12 cellular contexts compared by ENCODE assay signal in genomic region chr19:18366027-18366435, GRCh38. TPM values are rescaled to one million over a fixed set of nuclear protein-coding genes. Genes with fewer than 3 reads are reported as not detected.
DNase-seq lines count a peak whose midpoint lies in the region; ATAC-seq and TF ChIP-seq lines count a peak whose summit lies in the region.
"Had no signal": no experiment of that assay in that cellular context is flagged by ENCODE, and none has a peak within 500 bp of the region (broad histone marks: within the 10 kb centered on the region; RNA-seq: fewer than 3 reads in every experiment).

No MANE protein-coding gene starts in this region.

- no peaks in the 10 kb centered on the region for H3K36me3 ChIP-seq in brain microvascular endothelial cell (replicated peaks)
- peaks cover 25 to 36% of the 10 kb centered on the region in 2 experiments for H3K36me3 ChIP-seq in mesenchymal stem cell (ENCODE audit: control insufficient read depth in 1 of 2, insufficient read depth in 2 of 2, low read depth in 1 of 2, low read length in 2 of 2)
- H3K36me3 ChIP-seq in MM.1S (replicated peaks; ENCODE audit: insufficient read depth, low read length): no peaks in the 10 kb centered on the region

- H2AFZ ChIP-seq in mesenchymal stem cell (ENCODE audit: low read depth, low read length): no peak overlapping the region
- H2AFZ ChIP-seq in MM.1S (ENCODE audit: low read length): no peak overlapping the region

- no peak for TF ChIP-seq CTCF in 22Rv1 (IDR thresholded peaks at IDR 0.05)
- no peak for TF ChIP-seq CTCF in brain microvascular endothelial cell (IDR thresholded peaks at IDR 0.05; ENCODE audit: low read depth, low read length, missing control alignments)
- TF ChIP-seq CTCF in MM.1S (IDR thresholded peaks at IDR 0.05; ENCODE audit: low read length): no peak

- peak overlapping the region; percentile 74 for H4K8ac ChIP-seq in mesenchymal stem cell (ENCODE audit: low read length)

- H3F3A ChIP-seq in MM.1S (ENCODE audit: insufficient read depth, low read length): no peaks in the 10 kb centered on the region

- no peak overlapping the region for H3K4me3 ChIP-seq in brain microvascular endothelial cell (ENCODE audit: low read depth, low read length)
- H3K4me3 ChIP-seq in mesenchymal stem cell (ENCODE audit: insufficient read depth in 1 of 2, low read depth in 1 of 2, low read length in 2 of 2): no peak overlapping the region
- no peak overlapping the region for H3K4me3 ChIP-seq in MM.1S (ENCODE audit: low read length)
- H3K4me3 ChIP-seq: gastroesophageal sphincter had no signal

- DNase-seq in HT1080 (ENCODE audit: low read depth) (peak; percentile 76), brain microvascular endothelial cell (no peak), mesenchymal stem cell (no peak), MM.1S (no peak)
- no peak for DNase-seq in effector CD8-positive, alpha-beta T cell (lab: John Stamatoyannopoulos, UW)
- DNase-seq: NCI-H2171 had no signal

- peaks cover 24% of the 10 kb centered on the region for H3K4me1 ChIP-seq in mesenchymal stem cell (ENCODE audit: control insufficient read depth, insufficient read depth, low read depth, low read length)
- H3K4me1 ChIP-seq in MM.1S (ENCODE audit: low read length): no peaks in the 10 kb centered on the region

- H2BK12ac ChIP-seq in mesenchymal stem cell (ENCODE audit: low read length in 2 of 2): peak overlapping the region; percentile 73 to 99

- no peaks in the 10 kb centered on the region for H3K9me2 ChIP-seq in MM.1S (replicated peaks; ENCODE audit: insufficient read depth, low read length)

- 100% methylated on average over 1 of the region's 2 CpGs for WGBS in mesenchymal stem cell

- in situ Hi-C loops in brain microvascular endothelial cell (cut with HindIII; ENCODE audit: low pct_ligation_motif_present, low sequenced_read_pairs): no loop called here

- H3K9ac ChIP-seq in mesenchymal stem cell (ENCODE audit: low read length) (peak overlapping the region; percentile 88), MM.1S (ENCODE audit: low read length) (no peak overlapping the region)

- peak overlapping the region; percentile 94 for H2AK5ac ChIP-seq in mesenchymal stem cell (ENCODE audit: low read length, severe bottlenecking)

- H3K27ac ChIP-seq in 22Rv1 (peak overlapping the region; percentile 80), brain microvascular endothelial cell (peak overlapping the region; percentile 98), mesenchymal stem cell (ENCODE audit: low read length, poor library complexity, severe bottlenecking) (peak overlapping the region; percentile 100), MM.1S (ENCODE audit: low read length) (no peak overlapping the region)

- no peak overlapping the region for H3K23ac ChIP-seq in mesenchymal stem cell (ENCODE audit: low read length in 2 of 2)

- H4K91ac ChIP-seq in mesenchymal stem cell (ENCODE audit: low read length): peak overlapping the region; percentile 31

- H2BK120ac ChIP-seq in mesenchymal stem cell (ENCODE audit: low read depth, low read length): peak overlapping the region; percentile 95

- H3K27me3 ChIP-seq in brain microvascular endothelial cell (replicated peaks): no peaks in the 10 kb centered on the region
- H3K27me3 ChIP-seq in mesenchymal stem cell (ENCODE audit: control insufficient read depth in 1 of 2, insufficient read depth in 1 of 2, low read length in 2 of 2): no peaks in the 10 kb centered on the region
- no peaks in the 10 kb centered on the region for H3K27me3 ChIP-seq in MM.1S (replicated peaks; ENCODE audit: insufficient read depth, low read length)
- H3K27me3 ChIP-seq: gastroesophageal sphincter had no signal

- no peaks in the 10 kb centered on the region for H3K9me3 ChIP-seq in mesenchymal stem cell (ENCODE audit: control insufficient read depth, low read length)
- H3K9me3 ChIP-seq in MM.1S (replicated peaks; ENCODE audit: insufficient read depth, low read length): no peaks in the 10 kb centered on the region
- H3K9me3 ChIP-seq: gastroesophageal sphincter had no signal

- no peaks in the 10 kb centered on the region for H4K20me1 ChIP-seq in MM.1S (ENCODE audit: insufficient read depth, low read length)

- H3K18ac ChIP-seq in mesenchymal stem cell (ENCODE audit: low read depth in 1 of 2, low read length in 2 of 2): peak overlapping the region; percentile 91 to 97

- H3K4ac ChIP-seq in mesenchymal stem cell (ENCODE audit: low read depth in 1 of 2, low read length in 2 of 2): peak overlapping the region; percentile 69 to 99

- H2BK15ac ChIP-seq in mesenchymal stem cell (ENCODE audit: low read depth, poor library complexity, severe bottlenecking): peak overlapping the region; percentile 1

- peaks cover 12% of the 10 kb centered on the region for H3K79me1 ChIP-seq in mesenchymal stem cell (replicated peaks; ENCODE audit: low read length, poor library complexity, severe bottlenecking)

- ATAC-seq in GM19035 (IDR thresholded peaks at IDR 0.05; ENCODE audit: unreplicated experiment): no peak
- no peak for ATAC-seq in HG03045 (IDR thresholded peaks at IDR 0.05; ENCODE audit: unreplicated experiment)
- ATAC-seq: gastroesophageal sphincter had no signal

- H3K79me2 ChIP-seq in MM.1S (ENCODE audit: low read length): no peaks in the 10 kb centered on the region

- H3K14ac ChIP-seq in mesenchymal stem cell (ENCODE audit: low read length in 2 of 2): peak overlapping the region in 1 of 2 experiments; percentile 4

- peak overlapping the region; percentile 93 for H2BK5ac ChIP-seq in mesenchymal stem cell (ENCODE audit: low read depth, low read length, poor library complexity, severe bottlenecking)

- no peak overlapping the region for H3K4me2 ChIP-seq in mesenchymal stem cell (ENCODE audit: low read length, poor library complexity, severe bottlenecking)
- no peak overlapping the region for H3K4me2 ChIP-seq in MM.1S (ENCODE audit: low read depth, low read length)

RNA-seq across cellular contexts. Expression of gene GDF15, which starts 19.9 kb away (rescaled TPM):
- total RNA-seq in HT1080 (2014; rRNA removed; shearing (Covaris generic)): 97.3 and 120 TPM in 2 replicates
- polyA plus RNA-seq in HT1080 (2015; cell fraction: cytosol; rRNA removed): 870 and 872 TPM in 2 replicates
- polyA plus RNA-seq in HT1080 (2015; cell fraction: nucleus; rRNA removed): 1,277 and 1,293 TPM in 2 replicates
- 355 TPM for polyA plus RNA-seq in mesenchymal stem cell (2013, experiment 1 of 2)
- polyA plus RNA-seq in mesenchymal stem cell (2013, experiment 2 of 2): 348 TPM
- total RNA-seq: B cell had no signal
- polyA plus RNA-seq: neural cell had no signal

RNA-seq across cellular contexts. Expression of gene PGPEP1, which starts 25.6 kb away (rescaled TPM):
- total RNA-seq in HT1080 (2014; rRNA removed; shearing (Covaris generic)): 9.1 and 20.9 TPM in 2 replicates
- 8.5 and 9.1 TPM in 2 replicates for polyA plus RNA-seq in HT1080 (2015; cell fraction: cytosol; rRNA removed)
- 19.4 and 21.4 TPM in 2 replicates for polyA plus RNA-seq in HT1080 (2015; cell fraction: nucleus; rRNA removed)
- 69.3 TPM for polyA plus RNA-seq in mesenchymal stem cell (2013, experiment 1 of 2)
- polyA plus RNA-seq in mesenchymal stem cell (2013, experiment 2 of 2): 64.4 TPM

RNA-seq across cellular contexts. Expression of gene LRRC25, which starts 31.4 kb away (rescaled TPM):
- total RNA-seq in HT1080 (2014; rRNA removed; shearing (Covaris generic)): not detected in 2 replicates
- not detected in 2 replicates for polyA plus RNA-seq in HT1080 (2015; cell fraction: cytosol; rRNA removed)
- polyA plus RNA-seq in HT1080 (2015; cell fraction: nucleus; rRNA removed): 0.08 TPM in 1 of 2 replicates, not detected in the other
- polyA plus RNA-seq in mesenchymal stem cell (2013, experiment 1 of 2): 1.0 TPM
- 1.1 TPM for polyA plus RNA-seq in mesenchymal stem cell (2013, experiment 2 of 2)
- polyA plus RNA-seq: neural cell had no signal

RNA-seq across cellular contexts. Expression of gene LSM4, which starts 43.2 kb away (rescaled TPM):
- total RNA-seq in HT1080 (2014; rRNA removed; shearing (Covaris generic)): 456 and 535 TPM in 2 replicates
- 296 and 419 TPM in 2 replicates for polyA plus RNA-seq in HT1080 (2015; cell fraction: cytosol; rRNA removed)
- 97.6 and 115 TPM in 2 replicates for polyA plus RNA-seq in HT1080 (2015; cell fraction: nucleus; rRNA removed)
- polyA plus RNA-seq in mesenchymal stem cell (2013, experiment 1 of 2): 97.6 TPM
- polyA plus RNA-seq in mesenchymal stem cell (2013, experiment 2 of 2): 98.6 TPM

RNA-seq across cellular contexts. Expression of gene SSBP4, which starts 53.2 kb away (rescaled TPM):
- total RNA-seq in HT1080 (2014; rRNA removed; shearing (Covaris generic)): 108 and 118 TPM in 2 replicates
- 82.4 and 88.1 TPM in 2 replicates for polyA plus RNA-seq in HT1080 (2015; cell fraction: cytosol; rRNA removed)
- 106 and 112 TPM in 2 replicates for polyA plus RNA-seq in HT1080 (2015; cell fraction: nucleus; rRNA removed)
- 88.5 TPM for polyA plus RNA-seq in mesenchymal stem cell (2013, experiment 1 of 2)
- 97.4 TPM for polyA plus RNA-seq in mesenchymal stem cell (2013, experiment 2 of 2)
